26 cellular contexts compared by ENCODE assay signal in the genomic region with DNA sequence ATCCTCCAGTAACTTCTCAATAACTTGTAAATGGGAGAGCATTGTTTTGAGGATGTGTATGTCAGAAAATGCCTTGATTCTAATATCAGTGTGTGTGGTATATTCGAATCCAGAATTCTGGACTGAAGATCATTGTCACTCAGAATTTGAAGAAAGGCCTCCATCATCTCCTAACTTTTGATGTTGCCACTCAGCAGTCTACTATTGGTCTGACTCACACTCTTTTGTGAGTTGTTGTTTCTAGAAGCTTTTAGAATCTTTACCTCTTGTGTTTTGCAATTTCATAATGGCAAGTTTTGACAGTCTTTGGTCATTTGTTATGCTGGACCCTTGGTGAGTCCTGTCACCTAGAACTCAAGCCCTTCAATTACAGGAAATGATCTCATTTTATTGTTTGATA.
DNase-seq lines count a peak whose midpoint lies in the region; ATAC-seq and TF ChIP-seq lines count a peak whose summit lies in the region.
"Had no signal": no experiment of that assay in that cellular context is flagged by ENCODE, and none has a peak within 500 bp of the region (broad histone marks: within the 10 kb centered on the region; RNA-seq: fewer than 3 reads in every experiment).

No MANE protein-coding gene starts in this region.

- in situ Hi-C loops in gastrocnemius medialis (cut with MboI; ENCODE audit: low sequenced_read_pairs in 4 of 4): no loop called here

- peak overlapping the region; percentile 0 for H3K27ac Mint-ChIP-seq in activated CD4-positive, alpha-beta T cell treated with anti-CD3 and anti-CD28 coated beads, Interleukin-2, amount 10 ng/mL, durations not matched to agents 24 days and 14 days
- H3K27ac Mint-ChIP-seq in activated CD4-positive, alpha-beta T cell treated with anti-CD3 and anti-CD28 coated beads for 36 hours: no peak overlapping the region
- H3K27ac Mint-ChIP-seq in activated naive CD4-positive, alpha-beta T cell treated with anti-CD3 and anti-CD28 coated beads, Interleukin-2, amount 50 U/mL, for 72 hours: no peak overlapping the region
- H3K27ac Mint-ChIP-seq in natural killer cell treated with Interleukin-12 subunit alpha and Interleukin-12 subunit beta and Interleukin-15 and Interleukin-18, amount 100 ng/mL, for 72 hours: peak overlapping the region; percentile 0 to 54
- no peak overlapping the region for H3K27ac Mint-ChIP-seq in natural killer cell
- peak overlapping the region; percentile 1 for H3K27ac Mint-ChIP-seq in central memory CD8-positive, alpha-beta T cell (ENCODE audit: low read depth)
- H3K27ac Mint-ChIP-seq: CD4-positive, CD25-positive, alpha-beta regulatory T cell had no signal

- H3K4me1 Mint-ChIP-seq in activated CD4-positive, alpha-beta T cell treated with anti-CD3 and anti-CD28 coated beads, Interleukin-2, amount 10 ng/mL, durations not matched to agents 24 days and 14 days: peaks cover 12% of the 10 kb centered on the region
- H3K4me1 Mint-ChIP-seq in activated CD4-positive, alpha-beta T cell treated with anti-CD3 and anti-CD28 coated beads for 36 hours: peaks cover 24% of the 10 kb centered on the region
- H3K4me1 Mint-ChIP-seq in natural killer cell treated with Interleukin-12 subunit alpha and Interleukin-12 subunit beta and Interleukin-15 and Interleukin-18, amount 100 ng/mL, for 72 hours (ENCODE audit: low read depth in 2 of 2): peaks cover 42 to 43% of the 10 kb centered on the region in 2 donors
- H3K4me1 Mint-ChIP-seq in natural killer cell: peaks cover 15 to 25% of the 10 kb centered on the region in 2 donors
- peaks cover 12% of the 10 kb centered on the region for H3K4me1 Mint-ChIP-seq in central memory CD8-positive, alpha-beta T cell

- H3K36me3 Mint-ChIP-seq in activated CD4-positive, alpha-beta T cell treated with anti-CD3 and anti-CD28 coated beads, Interleukin-2, amount 10 ng/mL, durations not matched to agents 24 days and 14 days (ENCODE audit: low read depth): peaks cover 31% of the 10 kb centered on the region
- H3K36me3 Mint-ChIP-seq in activated CD4-positive, alpha-beta T cell treated with anti-CD3 and anti-CD28 coated beads for 36 hours (ENCODE audit: low read depth): peaks cover 33% of the 10 kb centered on the region
- H3K36me3 Mint-ChIP-seq in activated naive CD4-positive, alpha-beta T cell treated with anti-CD3 and anti-CD28 coated beads, Interleukin-2, amount 50 U/mL, for 72 hours: peaks cover 33 to 50% of the 10 kb centered on the region in 2 donors
- peaks cover 28% of the 10 kb centered on the region for H3K36me3 Mint-ChIP-seq in natural killer cell treated with Interleukin-12 subunit alpha and Interleukin-12 subunit beta and Interleukin-15 and Interleukin-18, amount 100 ng/mL, for 72 hours
- peaks cover 4% of the 10 kb centered on the region for H3K36me3 Mint-ChIP-seq in natural killer cell
- H3K36me3 Mint-ChIP-seq in central memory CD8-positive, alpha-beta T cell (ENCODE audit: insufficient read depth): peaks cover 7% of the 10 kb centered on the region

- ATAC-seq in activated CD4-positive, alpha-beta T cell treated with anti-CD3 and anti-CD28 coated beads for 36 hours: no peak
- peak; percentile 22 to 52 for ATAC-seq in activated naive CD4-positive, alpha-beta T cell treated with anti-CD3 and anti-CD28 coated beads, Interleukin-2, amount 50 U/mL, for 72 hours
- no peak for ATAC-seq in natural killer cell treated with Interleukin-12 subunit alpha and Interleukin-12 subunit beta and Interleukin-15 and Interleukin-18, amount 100 ng/mL, for 72 hours
- ATAC-seq in natural killer cell (no peak), gastrocnemius medialis (no peak)
- ATAC-seq in central memory CD8-positive, alpha-beta T cell (replicated peaks; ENCODE audit: extremely low read depth, poor library complexity, severe bottlenecking): no peak
- ATAC-seq: GM12878 had no signal

- H3K4me3 Mint-ChIP-seq in activated CD4-positive, alpha-beta T cell treated with anti-CD3 and anti-CD28 coated beads, Interleukin-2, amount 10 ng/mL, durations not matched to agents 24 days and 14 days: no peak overlapping the region
- no peak overlapping the region for H3K4me3 Mint-ChIP-seq in activated CD4-positive, alpha-beta T cell treated with anti-CD3 and anti-CD28 coated beads for 36 hours
- H3K4me3 Mint-ChIP-seq in natural killer cell treated with Interleukin-12 subunit alpha and Interleukin-12 subunit beta and Interleukin-15 and Interleukin-18, amount 100 ng/mL, for 72 hours: no peak overlapping the region
- H3K4me3 Mint-ChIP-seq in natural killer cell: no peak overlapping the region
- no peak overlapping the region for H3K4me3 Mint-ChIP-seq in central memory CD8-positive, alpha-beta T cell
- H3K4me3 Mint-ChIP-seq: CD14-positive monocyte; CD4-positive, alpha-beta memory T cell; CD4-positive, CD25-positive, alpha-beta regulatory T cell; CD8-positive, alpha-beta memory T cell had no signal

- DNase-seq in activated CD4-positive, alpha-beta T cell treated with anti-CD3 and anti-CD28 coated beads, Interleukin-2, amount 10 ng/mL, durations not matched to agents 24 days and 14 days: no peak
- no peak for DNase-seq in activated CD4-positive, alpha-beta T cell treated with anti-CD3 and anti-CD28 coated beads for 36 hours
- no peak for DNase-seq in activated naive CD4-positive, alpha-beta T cell treated with anti-CD3 and anti-CD28 coated beads, Interleukin-2, amount 50 U/mL, for 72 hours (ENCODE audit: low spot score in 2 of 2)
- DNase-seq in activated naive CD4-positive, alpha-beta T cell treated with Interleukin-2 at 50 U/mL for 16 hours: no peak
- no peak for DNase-seq in natural killer cell treated with Interleukin-12 subunit alpha and Interleukin-12 subunit beta and Interleukin-15 and Interleukin-18, amount 100 ng/mL, for 72 hours (ENCODE audit: low spot score)
- DNase-seq in natural killer cell (no peak), gastrocnemius medialis (no peak)
- DNase-seq in central memory CD8-positive, alpha-beta T cell (ENCODE audit: low spot score in 2 of 2): no peak
- DNase-seq: 8988T; ACHN; BE2C; C1 segment of cervical spinal cord; CD4-positive, alpha-beta memory T cell; CD4-positive, CD25-positive, alpha-beta regulatory T cell; CD8-positive, alpha-beta memory T cell; COR-L47; DMS 273 treated with DMSO at 0.1 percent for 48 hours; DMS153; DMS53; DMS79; DND-41; EL; GDM1 had no signal

- TF ChIP-seq CTCF in natural killer cell (IDR thresholded peaks at IDR 0.05): no peak
- TF ChIP-seq CTCF in gastrocnemius medialis (IDR thresholded peaks at IDR 0.05 in 4 of 5, conservative IDR thresholded peaks at IDR 0.05 in 1 of 5): no peak

- H3K4me3 ChIP-seq in gastrocnemius medialis: no peak overlapping the region
- H3K4me3 ChIP-seq: BLaER1, GM12878 had no signal

- H3K9me3 ChIP-seq in gastrocnemius medialis: no peaks in the 10 kb centered on the region
- H3K9me3 ChIP-seq: BE2C had no signal

- H3K27me3 ChIP-seq in gastrocnemius medialis: no peaks in the 10 kb centered on the region
- H3K27me3 ChIP-seq: BE2C, BLaER1 had no signal

- intact Hi-C loops in activated CD4-positive, alpha-beta T cell treated with anti-CD3 and anti-CD28 coated beads, Interleukin-2, amount 10 ng/mL, durations not matched to agents 24 days and 14 days (cut with micrococcal nuclease): no loop called here
- intact Hi-C loops in activated CD4-positive, alpha-beta T cell treated with anti-CD3 and anti-CD28 coated beads for 36 hours (cut with DNase I, micrococcal nuclease): no loop called here
- intact Hi-C loops in natural killer cell (cut with micrococcal nuclease): no loop called here
- intact Hi-C loops in gastrocnemius medialis (cut with DNase I; ENCODE audit: low total_unique reads): no loop called here

- TF ChIP-seq POLR2A in gastrocnemius medialis (IDR thresholded peaks at IDR 0.05): no peak

- CTCF ChIA-PET in activated CD4-positive, alpha-beta T cell treated with anti-CD3 and anti-CD28 coated beads for 36 hours (lab: Charles Lee): interaction anchor here (1.2 kb wide), 1 partner anchor 11 kb away, joined by 4 read pairs; no protein-coding TSS in a partner anchor

- H3K4me1 ChIP-seq in gastrocnemius medialis: no peaks in the 10 kb centered on the region
- H3K4me1 ChIP-seq: BE2C, BLaER1 had no signal

- H3K27ac ChIP-seq in gastrocnemius medialis: no peak overlapping the region
- H3K27ac ChIP-seq: BLaER1 had no signal

- H3K9me3 Mint-ChIP-seq in activated CD4-positive, alpha-beta T cell treated with anti-CD3 and anti-CD28 coated beads, Interleukin-2, amount 10 ng/mL, durations not matched to agents 24 days and 14 days: peaks cover 22% of the 10 kb centered on the region
- H3K9me3 Mint-ChIP-seq in activated CD4-positive, alpha-beta T cell treated with anti-CD3 and anti-CD28 coated beads for 36 hours (ENCODE audit: low read depth): peaks cover 12% of the 10 kb centered on the region
- H3K9me3 Mint-ChIP-seq in activated naive CD4-positive, alpha-beta T cell treated with anti-CD3 and anti-CD28 coated beads, Interleukin-2, amount 50 U/mL, for 72 hours: peaks cover 7 to 26% of the 10 kb centered on the region in 2 donors
- peaks cover 8% of the 10 kb centered on the region for H3K9me3 Mint-ChIP-seq in natural killer cell treated with Interleukin-12 subunit alpha and Interleukin-12 subunit beta and Interleukin-15 and Interleukin-18, amount 100 ng/mL, for 72 hours
- H3K9me3 Mint-ChIP-seq in natural killer cell: peaks cover 0 to 4% of the 10 kb centered on the region in 2 donors
- H3K9me3 Mint-ChIP-seq in central memory CD8-positive, alpha-beta T cell: no peaks in the 10 kb centered on the region
- H3K9me3 Mint-ChIP-seq: CD8-positive, alpha-beta memory T cell had no signal

- H3K36me3 ChIP-seq in gastrocnemius medialis: no peaks in the 10 kb centered on the region
- H3K36me3 ChIP-seq: BE2C, BLaER1 had no signal

- H3K27me3 Mint-ChIP-seq in activated CD4-positive, alpha-beta T cell treated with anti-CD3 and anti-CD28 coated beads, Interleukin-2, amount 10 ng/mL, durations not matched to agents 24 days and 14 days: no peaks in the 10 kb centered on the region
- no peaks in the 10 kb centered on the region for H3K27me3 Mint-ChIP-seq in activated CD4-positive, alpha-beta T cell treated with anti-CD3 and anti-CD28 coated beads for 36 hours
- no peaks in the 10 kb centered on the region for H3K27me3 Mint-ChIP-seq in natural killer cell treated with Interleukin-12 subunit alpha and Interleukin-12 subunit beta and Interleukin-15 and Interleukin-18, amount 100 ng/mL, for 72 hours
- no peaks in the 10 kb centered on the region for H3K27me3 Mint-ChIP-seq in natural killer cell (ENCODE audit: low read depth in 2 of 2)
- H3K27me3 Mint-ChIP-seq in central memory CD8-positive, alpha-beta T cell: no peaks in the 10 kb centered on the region
- H3K27me3 Mint-ChIP-seq: CD8-positive, alpha-beta memory T cell had no signal

- POLR2A ChIA-PET in activated CD4-positive, alpha-beta T cell treated with anti-CD3 and anti-CD28 coated beads for 36 hours (lab: Charles Lee): no interaction called here

Comparison
In these comparisons a context has a peak if more than half of its experiments do, and no peak if none do; other contexts are left out.
1. H3K27ac Mint-ChIP-seq: peak in activated CD4-positive, alpha-beta T cell treated with anti-CD3 and anti-CD28 coated beads, Interleukin-2, amount 10 ng/mL, durations not matched to agents 24 days and 14 days (single experiment), natural killer cell treated with Interleukin-12 subunit alpha and Interleukin-12 subunit beta and Interleukin-15 and Interleukin-18, amount 100 ng/mL, for 72 hours (2 of 2) and central memory CD8-positive, alpha-beta T cell (single experiment); none in activated CD4-positive, alpha-beta T cell treated with anti-CD3 and anti-CD28 coated beads for 36 hours (single experiment), activated naive CD4-positive, alpha-beta T cell treated with anti-CD3 and anti-CD28 coated beads, Interleukin-2, amount 50 U/mL, for 72 hours (0 of 2) and natural killer cell (0 of 2).
2. ATAC-seq: peak in activated naive CD4-positive, alpha-beta T cell treated with anti-CD3 and anti-CD28 coated beads, Interleukin-2, amount 50 U/mL, for 72 hours (2 of 2); none in activated CD4-positive, alpha-beta T cell treated with anti-CD3 and anti-CD28 coated beads for 36 hours (single experiment), natural killer cell treated with Interleukin-12 subunit alpha and Interleukin-12 subunit beta and Interleukin-15 and Interleukin-18, amount 100 ng/mL, for 72 hours (0 of 2), natural killer cell (0 of 3), central memory CD8-positive, alpha-beta T cell (single experiment) and gastrocnemius medialis (0 of 2).